1 cellular context compared by ENCODE assay signal in the genomic region with DNA sequence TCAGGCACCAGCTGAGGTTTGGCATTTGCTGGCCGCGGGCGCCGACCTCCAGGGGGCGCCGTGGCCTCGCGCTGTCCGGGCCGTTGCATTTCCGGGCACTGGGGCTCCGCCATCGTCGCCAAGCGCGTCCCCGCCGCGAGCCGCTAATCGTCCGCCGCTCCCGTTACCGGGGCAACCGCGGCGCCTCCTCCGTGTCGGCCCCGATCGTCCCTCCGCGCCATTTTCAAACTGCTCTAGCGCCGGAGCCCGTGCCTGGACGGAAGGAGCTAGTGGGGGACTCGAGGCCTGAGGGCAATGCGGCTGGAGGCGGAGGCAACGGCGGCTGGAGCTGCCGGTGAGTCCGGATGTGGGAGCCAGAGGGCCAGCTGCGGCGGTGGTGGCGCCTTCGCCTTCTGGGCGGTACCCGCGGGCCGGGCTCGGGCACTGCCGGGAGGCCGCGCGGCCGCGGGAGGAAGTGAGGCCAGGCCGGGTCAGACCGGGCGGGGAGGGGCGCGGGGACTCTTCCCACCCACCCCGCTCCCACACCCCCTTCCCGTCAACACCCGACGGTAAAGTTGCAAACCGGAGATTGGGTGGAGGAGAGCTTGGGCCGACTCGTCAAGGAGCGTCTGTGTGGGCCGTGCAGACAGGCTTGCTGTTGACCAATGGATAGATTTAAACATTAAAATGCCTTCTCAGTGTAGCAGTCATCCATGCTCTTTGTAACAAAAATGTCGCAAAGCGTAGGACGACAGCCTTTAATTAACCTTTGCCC.
TF ChIP-seq lines count a peak whose summit lies in the region.

A gene with protein sequence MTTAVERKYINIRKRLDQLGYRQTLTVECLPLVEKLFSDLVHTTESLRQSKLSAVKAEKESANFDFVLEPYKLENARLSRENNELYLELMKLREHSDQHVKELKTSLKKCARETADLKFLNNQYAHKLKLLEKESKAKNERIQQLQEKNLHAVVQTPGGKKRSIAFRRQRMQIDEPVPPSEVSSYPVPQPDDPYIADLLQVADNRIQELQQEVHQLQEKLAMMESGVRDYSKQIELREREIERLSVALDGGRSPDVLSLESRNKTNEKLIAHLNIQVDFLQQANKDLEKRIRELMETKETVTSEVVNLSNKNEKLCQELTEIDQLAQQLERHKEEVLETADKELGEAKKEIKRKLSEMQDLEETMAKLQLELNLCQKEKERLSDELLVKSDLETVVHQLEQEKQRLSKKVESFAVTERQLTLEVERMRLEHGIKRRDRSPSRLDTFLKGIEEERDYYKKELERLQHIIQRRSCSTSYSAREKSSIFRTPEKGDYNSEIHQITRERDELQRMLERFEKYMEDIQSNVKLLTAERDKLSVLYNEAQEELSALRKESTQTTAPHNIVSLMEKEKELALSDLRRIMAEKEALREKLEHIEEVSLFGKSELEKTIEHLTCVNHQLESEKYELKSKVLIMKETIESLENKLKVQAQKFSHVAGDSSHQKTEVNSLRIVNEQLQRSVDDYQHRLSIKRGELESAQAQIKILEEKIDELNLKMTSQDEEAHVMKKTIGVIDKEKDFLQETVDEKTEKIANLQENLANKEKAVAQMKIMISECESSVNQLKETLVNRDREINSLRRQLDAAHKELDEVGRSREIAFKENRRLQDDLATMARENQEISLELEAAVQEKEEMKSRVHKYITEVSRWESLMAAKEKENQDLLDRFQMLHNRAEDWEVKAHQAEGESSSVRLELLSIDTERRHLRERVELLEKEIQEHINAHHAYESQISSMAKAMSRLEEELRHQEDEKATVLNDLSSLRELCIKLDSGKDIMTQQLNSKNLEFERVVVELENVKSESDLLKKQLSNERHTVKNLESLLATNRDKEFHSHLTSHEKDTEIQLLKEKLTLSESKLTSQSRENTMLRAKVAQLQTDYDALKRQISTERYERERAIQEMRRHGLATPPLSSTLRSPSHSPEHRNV (plus strand): TSS at position 220 of the 754 bp plus-strand sequence. CDS start 3,186 bp downstream, outside the sequence.

TF ChIP-seq in HepG2, 621 proteins besides CTCF, POLR2A, EP300 and RAD21 (continued from another document and continues in another):
- TF ChIP-seq, protein P1, sequence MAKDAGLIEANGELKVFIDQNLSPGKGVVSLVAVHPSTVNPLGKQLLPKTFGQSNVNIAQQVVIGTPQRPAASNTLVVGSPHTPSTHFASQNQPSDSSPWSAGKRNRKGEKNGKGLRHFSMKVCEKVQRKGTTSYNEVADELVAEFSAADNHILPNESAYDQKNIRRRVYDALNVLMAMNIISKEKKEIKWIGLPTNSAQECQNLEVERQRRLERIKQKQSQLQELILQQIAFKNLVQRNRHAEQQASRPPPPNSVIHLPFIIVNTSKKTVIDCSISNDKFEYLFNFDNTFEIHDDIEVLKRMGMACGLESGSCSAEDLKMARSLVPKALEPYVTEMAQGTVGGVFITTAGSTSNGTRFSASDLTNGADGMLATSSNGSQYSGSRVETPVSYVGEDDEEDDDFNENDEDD (CRISPR knock-in tag; IDR thresholded peaks at IDR 0.05; ENCODE audit: borderline replicate concordance) = peak; percentile 96
- TF ChIP-seq, protein P2, sequence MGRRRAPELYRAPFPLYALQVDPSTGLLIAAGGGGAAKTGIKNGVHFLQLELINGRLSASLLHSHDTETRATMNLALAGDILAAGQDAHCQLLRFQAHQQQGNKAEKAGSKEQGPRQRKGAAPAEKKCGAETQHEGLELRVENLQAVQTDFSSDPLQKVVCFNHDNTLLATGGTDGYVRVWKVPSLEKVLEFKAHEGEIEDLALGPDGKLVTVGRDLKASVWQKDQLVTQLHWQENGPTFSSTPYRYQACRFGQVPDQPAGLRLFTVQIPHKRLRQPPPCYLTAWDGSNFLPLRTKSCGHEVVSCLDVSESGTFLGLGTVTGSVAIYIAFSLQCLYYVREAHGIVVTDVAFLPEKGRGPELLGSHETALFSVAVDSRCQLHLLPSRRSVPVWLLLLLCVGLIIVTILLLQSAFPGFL (CRISPR knock-in tag; IDR thresholded peaks at IDR 0.05) = no peak
- TF ChIP-seq ZC3H13 (CRISPR knock-in tag; IDR thresholded peaks at IDR 0.05) (peak; percentile 91), HNRNPL (IDR thresholded peaks at IDR 0.05; ENCODE audit: low read depth, low read length) (peak; percentile 66; the same call in 1 of the 2 replicates), REPIN1 (CRISPR knock-in tag; IDR thresholded peaks at IDR 0.05; ENCODE audit: borderline replicate concordance, low read depth) (peak; percentile 95), ZNF7 (CRISPR knock-in tag; IDR thresholded peaks at IDR 0.05) (no peak), JUNB (CRISPR knock-in tag; IDR thresholded peaks at IDR 0.05; ENCODE audit: borderline replicate concordance) (no peak), ATM (IDR thresholded peaks at IDR 0.05; ENCODE audit: borderline replicate concordance) (no peak), NFATC3 (CRISPR knock-in tag; IDR thresholded peaks at IDR 0.05) (0 out of 2 replicates have a peak, but pooled peaks have one; percentile 56), SUZ12 (IDR thresholded peaks at IDR 0.05; ENCODE audit: low read depth, low read length) (no peak), CHD4 (IDR thresholded peaks at IDR 0.05; ENCODE audit: borderline replicate concordance, low read length) (no peak), ZSCAN12 (CRISPR knock-in tag; IDR thresholded peaks at IDR 0.05) (0 out of 2 replicates have a peak, but pooled peaks have one; percentile 38), FOXK2 (IDR thresholded peaks at IDR 0.05) (no peak), THYN1 (CRISPR knock-in tag; IDR thresholded peaks at IDR 0.05; ENCODE audit: borderline replicate concordance, low read depth) (no peak), EEA1 (CRISPR knock-in tag; IDR thresholded peaks at IDR 0.05; ENCODE audit: borderline replicate concordance) (peak; percentile 85; the same call in 1 of the 2 replicates), ZNF761 (CRISPR knock-in tag; conservative IDR thresholded peaks at IDR 0.05) (0 out of 2 replicates have a peak, but pooled peaks have one; percentile 55)
- TF ChIP-seq, protein P3, sequence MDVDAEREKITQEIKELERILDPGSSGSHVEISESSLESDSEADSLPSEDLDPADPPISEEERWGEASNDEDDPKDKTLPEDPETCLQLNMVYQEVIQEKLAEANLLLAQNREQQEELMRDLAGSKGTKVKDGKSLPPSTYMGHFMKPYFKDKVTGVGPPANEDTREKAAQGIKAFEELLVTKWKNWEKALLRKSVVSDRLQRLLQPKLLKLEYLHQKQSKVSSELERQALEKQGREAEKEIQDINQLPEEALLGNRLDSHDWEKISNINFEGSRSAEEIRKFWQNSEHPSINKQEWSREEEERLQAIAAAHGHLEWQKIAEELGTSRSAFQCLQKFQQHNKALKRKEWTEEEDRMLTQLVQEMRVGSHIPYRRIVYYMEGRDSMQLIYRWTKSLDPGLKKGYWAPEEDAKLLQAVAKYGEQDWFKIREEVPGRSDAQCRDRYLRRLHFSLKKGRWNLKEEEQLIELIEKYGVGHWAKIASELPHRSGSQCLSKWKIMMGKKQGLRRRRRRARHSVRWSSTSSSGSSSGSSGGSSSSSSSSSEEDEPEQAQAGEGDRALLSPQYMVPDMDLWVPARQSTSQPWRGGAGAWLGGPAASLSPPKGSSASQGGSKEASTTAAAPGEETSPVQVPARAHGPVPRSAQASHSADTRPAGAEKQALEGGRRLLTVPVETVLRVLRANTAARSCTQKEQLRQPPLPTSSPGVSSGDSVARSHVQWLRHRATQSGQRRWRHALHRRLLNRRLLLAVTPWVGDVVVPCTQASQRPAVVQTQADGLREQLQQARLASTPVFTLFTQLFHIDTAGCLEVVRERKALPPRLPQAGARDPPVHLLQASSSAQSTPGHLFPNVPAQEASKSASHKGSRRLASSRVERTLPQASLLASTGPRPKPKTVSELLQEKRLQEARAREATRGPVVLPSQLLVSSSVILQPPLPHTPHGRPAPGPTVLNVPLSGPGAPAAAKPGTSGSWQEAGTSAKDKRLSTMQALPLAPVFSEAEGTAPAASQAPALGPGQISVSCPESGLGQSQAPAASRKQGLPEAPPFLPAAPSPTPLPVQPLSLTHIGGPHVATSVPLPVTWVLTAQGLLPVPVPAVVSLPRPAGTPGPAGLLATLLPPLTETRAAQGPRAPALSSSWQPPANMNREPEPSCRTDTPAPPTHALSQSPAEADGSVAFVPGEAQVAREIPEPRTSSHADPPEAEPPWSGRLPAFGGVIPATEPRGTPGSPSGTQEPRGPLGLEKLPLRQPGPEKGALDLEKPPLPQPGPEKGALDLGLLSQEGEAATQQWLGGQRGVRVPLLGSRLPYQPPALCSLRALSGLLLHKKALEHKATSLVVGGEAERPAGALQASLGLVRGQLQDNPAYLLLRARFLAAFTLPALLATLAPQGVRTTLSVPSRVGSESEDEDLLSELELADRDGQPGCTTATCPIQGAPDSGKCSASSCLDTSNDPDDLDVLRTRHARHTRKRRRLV (CRISPR knock-in tag; IDR thresholded peaks at IDR 0.05) = no peak
- TF ChIP-seq, protein P4, sequence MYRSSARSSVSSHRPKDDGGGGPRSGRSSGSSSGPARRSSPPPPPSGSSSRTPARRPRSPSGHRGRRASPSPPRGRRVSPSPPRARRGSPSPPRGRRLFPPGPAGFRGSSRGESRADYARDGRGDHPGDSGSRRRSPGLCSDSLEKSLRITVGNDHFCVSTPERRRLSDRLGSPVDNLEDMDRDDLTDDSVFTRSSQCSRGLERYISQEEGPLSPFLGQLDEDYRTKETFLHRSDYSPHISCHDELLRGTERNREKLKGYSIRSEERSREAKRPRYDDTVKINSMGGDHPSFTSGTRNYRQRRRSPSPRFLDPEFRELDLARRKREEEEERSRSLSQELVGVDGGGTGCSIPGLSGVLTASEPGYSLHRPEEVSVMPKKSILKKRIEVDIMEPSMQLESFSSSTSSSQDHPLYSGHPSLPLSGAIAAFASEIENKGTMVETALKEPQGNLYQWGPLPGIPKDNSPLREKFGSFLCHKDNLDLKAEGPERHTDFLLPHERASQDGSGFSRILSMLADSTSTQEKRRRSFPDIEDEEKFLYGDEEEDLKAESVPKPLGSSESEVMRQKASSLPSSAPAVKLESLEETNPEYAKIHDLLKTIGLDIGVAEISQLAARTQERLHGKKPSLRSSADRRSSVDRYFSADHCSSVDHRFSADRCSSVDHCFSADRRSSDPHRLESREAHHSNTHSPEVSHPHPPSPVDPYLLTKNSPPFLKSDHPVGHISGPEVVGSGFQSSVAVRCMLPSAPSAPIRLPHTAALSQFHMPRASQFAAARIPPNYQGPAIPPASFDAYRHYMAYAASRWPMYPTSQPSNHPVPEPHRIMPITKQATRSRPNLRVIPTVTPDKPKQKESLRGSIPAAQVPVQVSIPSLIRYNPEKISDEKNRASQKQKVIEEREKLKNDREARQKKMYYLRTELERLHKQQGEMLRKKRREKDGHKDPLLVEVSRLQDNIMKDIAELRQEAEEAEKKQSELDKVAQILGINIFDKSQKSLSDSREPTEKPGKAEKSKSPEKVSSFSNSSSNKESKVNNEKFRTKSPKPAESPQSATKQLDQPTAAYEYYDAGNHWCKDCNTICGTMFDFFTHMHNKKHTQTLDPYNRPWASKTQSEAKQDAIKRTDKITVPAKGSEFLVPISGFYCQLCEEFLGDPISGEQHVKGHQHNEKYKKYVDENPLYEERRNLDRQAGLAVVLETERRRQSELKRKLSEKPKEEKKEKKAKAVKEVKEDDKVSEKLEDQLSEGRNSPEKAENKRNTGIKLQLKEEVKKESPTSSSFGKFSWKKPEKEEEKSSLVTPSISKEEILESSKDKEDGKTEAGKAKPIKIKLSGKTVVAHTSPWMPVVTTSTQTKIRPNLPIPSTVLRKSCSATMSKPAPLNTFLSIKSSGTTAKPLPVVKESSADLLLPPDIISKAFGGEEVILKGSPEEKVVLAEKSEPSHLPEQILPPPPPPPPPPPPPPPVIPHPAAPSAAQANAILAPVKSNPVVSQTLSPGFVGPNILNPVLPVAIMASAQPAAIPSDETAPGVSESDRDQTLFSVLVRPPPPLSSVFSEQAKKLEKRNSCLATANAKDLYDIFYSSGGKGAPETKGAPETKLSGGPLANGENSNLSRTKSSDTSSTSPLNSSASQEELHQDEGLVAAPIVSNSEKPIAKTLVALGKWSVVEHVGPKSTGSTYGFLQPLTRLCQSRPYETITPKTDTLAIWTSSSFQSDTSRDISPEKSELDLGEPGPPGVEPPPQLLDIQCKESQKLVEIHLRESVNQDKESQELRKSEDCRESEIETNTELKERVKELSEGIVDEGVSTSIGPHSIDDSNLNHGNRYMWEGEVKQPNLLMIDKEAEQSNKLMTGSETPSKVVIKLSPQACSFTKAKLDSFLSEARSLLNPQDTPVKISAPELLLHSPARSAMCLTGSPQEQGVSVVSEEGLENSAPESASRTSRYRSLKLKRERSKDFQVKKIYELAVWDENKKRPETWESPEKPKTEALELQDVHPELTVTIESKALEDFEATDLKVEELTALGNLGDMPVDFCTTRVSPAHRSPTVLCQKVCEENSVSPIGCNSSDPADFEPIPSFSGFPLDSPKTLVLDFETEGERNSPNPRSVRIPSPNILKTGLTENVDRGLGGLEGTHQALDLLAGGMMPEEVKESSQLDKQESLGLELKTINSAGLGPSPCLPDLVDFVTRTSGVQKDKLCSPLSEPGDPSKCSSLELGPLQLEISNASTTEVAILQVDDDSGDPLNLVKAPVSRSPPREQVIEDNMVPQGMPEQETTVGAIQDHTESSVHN (CRISPR knock-in tag; IDR thresholded peaks at IDR 0.05) = no peak
- TF ChIP-seq, protein P5, sequence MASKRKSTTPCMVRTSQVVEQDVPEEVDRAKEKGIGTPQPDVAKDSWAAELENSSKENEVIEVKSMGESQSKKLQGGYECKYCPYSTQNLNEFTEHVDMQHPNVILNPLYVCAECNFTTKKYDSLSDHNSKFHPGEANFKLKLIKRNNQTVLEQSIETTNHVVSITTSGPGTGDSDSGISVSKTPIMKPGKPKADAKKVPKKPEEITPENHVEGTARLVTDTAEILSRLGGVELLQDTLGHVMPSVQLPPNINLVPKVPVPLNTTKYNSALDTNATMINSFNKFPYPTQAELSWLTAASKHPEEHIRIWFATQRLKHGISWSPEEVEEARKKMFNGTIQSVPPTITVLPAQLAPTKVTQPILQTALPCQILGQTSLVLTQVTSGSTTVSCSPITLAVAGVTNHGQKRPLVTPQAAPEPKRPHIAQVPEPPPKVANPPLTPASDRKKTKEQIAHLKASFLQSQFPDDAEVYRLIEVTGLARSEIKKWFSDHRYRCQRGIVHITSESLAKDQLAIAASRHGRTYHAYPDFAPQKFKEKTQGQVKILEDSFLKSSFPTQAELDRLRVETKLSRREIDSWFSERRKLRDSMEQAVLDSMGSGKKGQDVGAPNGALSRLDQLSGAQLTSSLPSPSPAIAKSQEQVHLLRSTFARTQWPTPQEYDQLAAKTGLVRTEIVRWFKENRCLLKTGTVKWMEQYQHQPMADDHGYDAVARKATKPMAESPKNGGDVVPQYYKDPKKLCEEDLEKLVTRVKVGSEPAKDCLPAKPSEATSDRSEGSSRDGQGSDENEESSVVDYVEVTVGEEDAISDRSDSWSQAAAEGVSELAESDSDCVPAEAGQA (IDR thresholded peaks at IDR 0.05; ENCODE audit: low read depth) = peak; percentile 83
- TF ChIP-seq, protein P5 (CRISPR knock-in tag; IDR thresholded peaks at IDR 0.05; ENCODE audit: borderline replicate concordance) = peak; percentile 60; the same call in 1 of the 2 replicates
